Comparison of ENCODE assay signal across 12 cellular contexts in genomic region chr1:232037774-232038388, GRCh38.
DNase-seq lines count a peak whose midpoint lies in the region; ATAC-seq, FAIRE-seq and TF ChIP-seq lines count a peak whose summit lies in the region.
"Had no signal": no experiment of that assay in that cellular context is flagged by ENCODE, and none has a peak within 500 bp of the region (broad histone marks: within the 10 kb centered on the region; RNA-seq: fewer than 3 reads in every experiment).

No MANE protein-coding gene starts in this region.

- H3K9ac ChIP-seq in H1 (replicated peaks in 1 of 4; ENCODE audit: extremely low read depth in 1 of 4, low read depth in 3 of 4, low read length in 3 of 4) = no peak overlapping the region
- H3K9ac ChIP-seq: BLaER1 had no signal

- WGBS in H1 (ENCODE audit: extremely low coverage in 1 of 2, insufficient coverage in 1 of 2, insufficient read length in 1 of 2, insufficient replicate concordance in 2 of 2, low coverage in 1 of 2, low lambda C conversion rate in 2 of 2, missing lambda C conversion rate in 1 of 2), 2 experiments = 95% methylated on average over 1 of the region's 1 CpG; no CpG with 5 or more reads in 1 of the 2 experiments
- WGBS in upper lobe of left lung, 2 donors = 88% methylated on average over 1 of the region's 1 CpG

- no peak overlapping the region for H2AFZ ChIP-seq in H1 (ENCODE audit: low read length)

- H3K4me3 ChIP-seq in HEK293 (ENCODE audit: low read depth, low read length) = no peak overlapping the region
- no peak overlapping the region for H3K4me3 ChIP-seq in H1 (ENCODE audit: extremely low read depth in 1 of 4, insufficient read depth in 2 of 4, low read depth in 3 of 4, low read length in 4 of 4)
- H3K4me3 ChIP-seq in upper lobe of left lung = no peak overlapping the region
- H3K4me3 ChIP-seq: BLaER1, SJSA1 had no signal

- TF ChIP-seq CTCF in HEK293 (tag by site-specific recombination; IDR thresholded peaks at IDR 0.05) (no peak), H1 (IDR thresholded peaks at IDR 0.05; ENCODE audit: control extremely low read depth in 1 of 3, insufficient read depth in 1 of 3, low read depth in 1 of 3, low read length in 3 of 3) (no peak), upper lobe of left lung (IDR thresholded peaks at IDR 0.05) (no peak)

- H4K5ac ChIP-seq in H1 (ENCODE audit: insufficient read length, low read depth, low read length) = no peak overlapping the region

- H3K36me3 ChIP-seq in HEK293 (ENCODE audit: control insufficient read depth in 2 of 2, insufficient read depth in 1 of 2, low read length in 2 of 2) = no peaks in the 10 kb centered on the region
- no peaks in the 10 kb centered on the region for H3K36me3 ChIP-seq in H1 (ENCODE audit: control insufficient read depth in 2 of 4, insufficient read depth in 4 of 4, low read length in 3 of 4)
- H3K36me3 ChIP-seq in upper lobe of left lung = no peaks in the 10 kb centered on the region
- H3K36me3 ChIP-seq: BLaER1, SJSA1 had no signal

- CTCF ChIA-PET in HEK293 (lab: Yijun Ruan, JAX) = interaction anchor here (0.6 kb wide), 1 partner anchor 37 kb away, joined by 3 read pairs; no protein-coding TSS in a partner anchor
- CTCF ChIA-PET in H1 (lab: Charles Lee; ENCODE audit: partially characterized antibody) = no interaction called here

- POLR2A ChIA-PET in HEK293 (lab: Yijun Ruan, JAX) = no interaction called here
- POLR2A ChIA-PET in H1 (lab: Charles Lee; ENCODE audit: partially characterized antibody) = no interaction called here

- no peak overlapping the region for H3K56ac ChIP-seq in H1 (replicated peaks; ENCODE audit: insufficient read length, low read depth, low read length)

- TF ChIP-seq POLR2A in H1 (IDR thresholded peaks at IDR 0.05; ENCODE audit: control extremely low read depth in 1 of 2, low read depth in 2 of 2, low read length in 2 of 2) = no peak
- no peak for TF ChIP-seq POLR2A in upper lobe of left lung (IDR thresholded peaks at IDR 0.05)

- no peak overlapping the region for H2BK5ac ChIP-seq in H1 (ENCODE audit: low read depth, low read length)

- H3K4me1 ChIP-seq in HEK293 (ENCODE audit: control insufficient read depth, insufficient read depth, low read length) = peaks cover 8% of the 10 kb centered on the region
- peaks cover 0 to 6% (median 0%) of the 10 kb centered on the region in 4 experiments; a peak in 1 of 7 replicates for H3K4me1 ChIP-seq in H1 (replicated peaks in 1 of 4; ENCODE audit: control insufficient read depth in 3 of 4, insufficient read depth in 4 of 4, low read length in 3 of 4)
- no peaks in the 10 kb centered on the region for H3K4me1 ChIP-seq in upper lobe of left lung
- H3K4me1 ChIP-seq: BLaER1 had no signal

- H3K9me3 ChIP-seq in HEK293 (ENCODE audit: control insufficient read depth, insufficient read depth, low read depth, low read length) = no peaks in the 10 kb centered on the region
- H3K9me3 ChIP-seq in H1 (ENCODE audit: insufficient read depth in 2 of 2, low read depth in 1 of 2, low read length in 1 of 2) = peaks cover 0 to 4% of the 10 kb centered on the region in 2 experiments; a peak in 1 of 4 replicates
- H3K9me3 ChIP-seq in upper lobe of left lung = no peaks in the 10 kb centered on the region
- H3K9me3 ChIP-seq: BLaER1, SJSA1 had no signal

- H3K18ac ChIP-seq in H1 (ENCODE audit: extremely low read depth, low read length) = no peak overlapping the region

- no peak overlapping the region for H3K23ac ChIP-seq in H1 (ENCODE audit: insufficient read length)

- no peak overlapping the region for H2AK5ac ChIP-seq in H1 (ENCODE audit: low read depth, low read length)

- H3K27me3 ChIP-seq in H1 (replicated peaks in 1 of 4; ENCODE audit: control insufficient read depth in 3 of 4, extremely low read depth in 1 of 4, insufficient read depth in 3 of 4, low read length in 3 of 4) (no peaks in the 10 kb centered on the region), upper lobe of left lung (no peaks in the 10 kb centered on the region)
- H3K27me3 ChIP-seq: BLaER1, SJSA1 had no signal

- H4K8ac ChIP-seq in H1 (ENCODE audit: extremely low read depth, insufficient read depth, low read length) = no peak overlapping the region

- no peaks in the 10 kb centered on the region for H3K79me1 ChIP-seq in H1 (ENCODE audit: low read depth, low read length)

- H4K20me1 ChIP-seq in H1 (replicated peaks in 1 of 2; ENCODE audit: control insufficient read depth in 1 of 2, insufficient read depth in 2 of 2, low read length in 2 of 2) = no peaks in the 10 kb centered on the region
- H4K20me1 ChIP-seq: BLaER1 had no signal

- no peak overlapping the region for H2BK120ac ChIP-seq in H1 (replicated peaks; ENCODE audit: low read depth, low read length)

- ATAC-seq in Right ventricle myocardium inferior (peak; percentile 26), left cardiac atrium (no peak), upper lobe of left lung (ENCODE audit: low FRiP score in 2 of 2) (peak; percentile 36 to 40), HG03159 (IDR thresholded peaks at IDR 0.05; ENCODE audit: unreplicated experiment) (no peak)

- H3K14ac ChIP-seq in H1 (ENCODE audit: insufficient read length) = no peak overlapping the region

- peak overlapping the region; percentile 70 for H3K4ac ChIP-seq in H1 (replicated peaks; ENCODE audit: insufficient read length, low read depth, low read length)

- H3K79me2 ChIP-seq in H1 (ENCODE audit: control insufficient read depth in 1 of 2, insufficient read depth in 2 of 2, low read length in 2 of 2) = no peaks in the 10 kb centered on the region

- TF ChIP-seq EP300 in H1 (IDR thresholded peaks at IDR 0.05; ENCODE audit: borderline replicate concordance in 1 of 2, low read depth in 2 of 2, low read length in 2 of 2) (no peak), upper lobe of left lung (IDR thresholded peaks at IDR 0.05) (no peak)

- TF ChIP-seq RAD21 in H1 (IDR thresholded peaks at IDR 0.05 in 1 of 2, conservative IDR thresholded peaks at IDR 0.05 in 1 of 2; ENCODE audit: low read depth in 2 of 2, low read length in 2 of 2) = no peak

- H4K91ac ChIP-seq in H1 (replicated peaks; ENCODE audit: insufficient read length, low read length) = peak overlapping the region; percentile 31

- intact Hi-C loops in Right ventricle myocardium inferior (cut with DNase I) (no loop called here), left cardiac atrium (cut with DNase I) (no loop called here)

- H3K23me2 ChIP-seq in H1 (ENCODE audit: low read depth, low read length) = no peaks in the 10 kb centered on the region

- peak overlapping the region; percentile 91; the same call in 1 of the 2 replicates for H2BK12ac ChIP-seq in H1 (ENCODE audit: low read depth, low read length)

- H3K27ac ChIP-seq in HEK293 (ENCODE audit: extremely low read depth, low read depth, low read length) (no peak overlapping the region), H1 (ENCODE audit: low read depth, low read length) (no peak overlapping the region), upper lobe of left lung (no peak overlapping the region)
- H3K27ac ChIP-seq: BLaER1, SJSA1 had no signal

- peak overlapping the region; percentile 21 for H2BK15ac ChIP-seq in H1 (ENCODE audit: low read length)

- no peak overlapping the region for H2BK20ac ChIP-seq in H1 (ENCODE audit: low read length)

- no peak for FAIRE-seq in H1 (lab: Jason Lieb, UNC)

- H3K4me2 ChIP-seq in H1 (ENCODE audit: insufficient read depth in 1 of 2, low read depth in 2 of 2, low read length in 2 of 2) = no peak overlapping the region
- H3K4me2 ChIP-seq: BLaER1 had no signal

- no peak for DNase-seq in Right ventricle myocardium inferior (ENCODE audit: missing footprints)
- DNase-seq in left cardiac atrium = no peak
- DNase-seq in H1 (ENCODE audit: low read depth in 1 of 2, low spot score in 2 of 2) = peak in 1 of 2 experiments; percentile 26
- no peak for DNase-seq in upper lobe of left lung
- no peak for DNase-seq in SW480 (ENCODE audit: low spot score)
- DNase-seq: CD8-positive, alpha-beta memory T cell; H7; IMR-90 had no signal

TF ChIP-seq in HEK293, 187 proteins besides CTCF, POLR2A, EP300 and RAD21 (continues in another document):
- TF ChIP-seq ZNF704 (tag by site-specific recombination; IDR thresholded peaks at IDR 0.05) (no peak), HOXD13 (CRISPR knock-in tag; IDR thresholded peaks at IDR 0.05; ENCODE audit: borderline replicate concordance) (no peak), TCF7L2 (IDR thresholded peaks at IDR 0.05; ENCODE audit: borderline replicate concordance, low read depth, low read length) (no peak), ZNF580 (tag by site-specific recombination; IDR thresholded peaks at IDR 0.05) (no peak), ZFP69B (tag by site-specific recombination; IDR thresholded peaks at IDR 0.05) (no peak)

TF ChIP-seq in H1, 55 proteins besides CTCF, POLR2A, EP300 and RAD21:
- TF ChIP-seq TCF12 (IDR thresholded peaks at IDR 0.05; ENCODE audit: low read depth, low read length) (no peak), KDM1A (IDR thresholded peaks at IDR 0.05; ENCODE audit: borderline replicate concordance, low read length) (0 out of 2 replicates have a peak, but pooled peaks have one; percentile 16)

Comparison
In these comparisons a context has a peak if more than half of its experiments do, and no peak if none do; other contexts are left out.
1. ATAC-seq: peak in Right ventricle myocardium inferior (single experiment) and upper lobe of left lung (2 of 2); none in left cardiac atrium (0 of 2) and HG03159 (single experiment).